In genomic region chr13:95050800-95051620, GRCh38 we compare ENCODE assay signal across 16 cellular contexts.
DNase-seq lines count a peak whose midpoint lies in the region; ATAC-seq and TF ChIP-seq lines count a peak whose summit lies in the region.
"Had no signal": no experiment of that assay in that cellular context is flagged by ENCODE, and none has a peak within 500 bp of the region (broad histone marks: within the 10 kb centered on the region; RNA-seq: fewer than 3 reads in every experiment).

No MANE protein-coding gene starts in this region.

- CTCF ChIA-PET in activated naive CD4-positive, alpha-beta T cell treated with anti-CD3 and anti-CD28 coated beads for 36 hours (lab: Charles Lee), result interaction anchor here (0.6 kb wide), 1 partner anchor 185 kb away, joined by 3 read pairs; no protein-coding TSS in a partner anchor

- H3K27me3 ChIP-seq in uterus (no peaks in the 10 kb centered on the region), gastroesophageal sphincter (no peaks in the 10 kb centered on the region)
- H3K27me3 ChIP-seq: heart left ventricle had no signal

- TF ChIP-seq CTCF in uterus (IDR thresholded peaks at IDR 0.05) (no peak), gastroesophageal sphincter (IDR thresholded peaks at IDR 0.05) (no peak)

- DNase-seq in activated naive CD4-positive, alpha-beta T cell treated with anti-CD3 and anti-CD28 coated beads for 36 hours, result peak; percentile 16
- DNase-seq in activated naive CD4-positive, alpha-beta T cell treated with anti-CD3 and anti-CD28 coated beads, Interleukin-2, amount 50 U/mL, for 16 hours, result no peak
- DNase-seq in stimulated activated naive CD8-positive, alpha-beta T cell treated with anti-CD3 and anti-CD28 coated beads, Interleukin-15, Interleukin-2, amounts not matched to agents 100 U/mL and 50 U/mL, for 24 hours, result no peak
- DNase-seq in uterus (no peak), ureter (ENCODE audit: low spot score) (no peak)
- DNase-seq: activated B cell treated with CpG ODN at 0.5 μM for 24 hours; activated naive CD4-positive, alpha-beta T cell treated with Interleukin-2 at 50 U/mL for 16 hours; central memory CD4-positive, alpha-beta T cell; heart left ventricle; NCI-H2107; stimulated activated CD4-positive, alpha-beta T cell treated with anti-CD3 and anti-CD28 coated beads, Interleukin-4, amount 100 ng/mL, for 1 hour; stimulated activated naive CD4-positive, alpha-beta T cell treated with Interleukin-2 at 50 U/mL for 16 hours had no signal

- H3K9me3 ChIP-seq in uterus, result no peaks in the 10 kb centered on the region
- no peaks in the 10 kb centered on the region for H3K9me3 ChIP-seq in gastroesophageal sphincter
- H3K9me3 ChIP-seq: heart left ventricle had no signal

- ATAC-seq in GM21515 (IDR thresholded peaks at IDR 0.05; ENCODE audit: unreplicated experiment), result peak; percentile 71
- ATAC-seq in HG03432 (IDR thresholded peaks at IDR 0.05; ENCODE audit: unreplicated experiment), result peak; percentile 72
- ATAC-seq in stimulated activated naive CD8-positive, alpha-beta T cell treated with anti-CD3 and anti-CD28 coated beads, Interleukin-15, Interleukin-2, amounts not matched to agents 100 U/mL and 50 U/mL, for 24 hours, result peak; percentile 69
- no peak for ATAC-seq in gastroesophageal sphincter
- ATAC-seq: heart left ventricle, SK-N-SH treated with all-trans-retinoic acid at 6 μM for 48 hours had no signal

- H3K4me1 ChIP-seq in uterus (no peaks in the 10 kb centered on the region), gastroesophageal sphincter (no peaks in the 10 kb centered on the region)
- H3K4me1 ChIP-seq: heart left ventricle had no signal

- peaks cover 20% of the 10 kb centered on the region for H3K4me1 Mint-ChIP-seq in activated naive CD4-positive, alpha-beta T cell treated with anti-CD3 and anti-CD28 coated beads for 36 hours (ENCODE audit: low read depth)
- H3K4me1 Mint-ChIP-seq: activated B cell treated with CpG ODN at 0.5 μM for 24 hours had no signal

- no peak overlapping the region for H3K4me3 ChIP-seq in uterus
- no peak overlapping the region for H3K4me3 ChIP-seq in gastroesophageal sphincter
- H3K4me3 ChIP-seq: heart left ventricle had no signal

- 38 to 50% methylated on average over 1 to 3 of the region's 3 CpGs for WGBS in gastroesophageal sphincter (ENCODE audit: low coverage in 1 of 2), 2 donors

- no peak overlapping the region for H3K4me3 Mint-ChIP-seq in activated naive CD4-positive, alpha-beta T cell treated with anti-CD3 and anti-CD28 coated beads for 36 hours
- H3K4me3 Mint-ChIP-seq: activated B cell treated with CpG ODN at 0.5 μM for 24 hours had no signal

- H3K9me3 Mint-ChIP-seq in activated naive CD4-positive, alpha-beta T cell treated with anti-CD3 and anti-CD28 coated beads for 36 hours, result no peaks in the 10 kb centered on the region
- H3K9me3 Mint-ChIP-seq: activated B cell treated with CpG ODN at 0.5 μM for 24 hours had no signal

- no peak overlapping the region for H3K27ac ChIP-seq in uterus
- no peak overlapping the region for H3K27ac ChIP-seq in gastroesophageal sphincter
- H3K27ac ChIP-seq: heart left ventricle had no signal

- peaks cover 26% of the 10 kb centered on the region for H3K36me3 Mint-ChIP-seq in activated naive CD4-positive, alpha-beta T cell treated with anti-CD3 and anti-CD28 coated beads for 36 hours (ENCODE audit: low read depth)

- H3K27ac Mint-ChIP-seq in activated naive CD4-positive, alpha-beta T cell treated with anti-CD3 and anti-CD28 coated beads for 36 hours, result no peak overlapping the region
- H3K27ac Mint-ChIP-seq: activated B cell treated with CpG ODN at 0.5 μM for 24 hours had no signal

- H3K36me3 ChIP-seq in uterus, result no peaks in the 10 kb centered on the region
- no peaks in the 10 kb centered on the region for H3K36me3 ChIP-seq in gastroesophageal sphincter
- H3K36me3 ChIP-seq: heart left ventricle had no signal

- no peaks in the 10 kb centered on the region for H3K27me3 Mint-ChIP-seq in activated naive CD4-positive, alpha-beta T cell treated with anti-CD3 and anti-CD28 coated beads for 36 hours (ENCODE audit: low read depth)
- H3K27me3 Mint-ChIP-seq: activated B cell treated with CpG ODN at 0.5 μM for 24 hours had no signal

- no peak for TF ChIP-seq EP300 in gastroesophageal sphincter (IDR thresholded peaks at IDR 0.05)

- intact Hi-C loops in activated naive CD4-positive, alpha-beta T cell treated with anti-CD3 and anti-CD28 coated beads for 36 hours (cut with micrococcal nuclease), result loop anchor here (1.0 to 5.0 kb wide), 4 partner anchors 126 to 632 kb away; no protein-coding TSS in a partner anchor
- intact Hi-C loops in uterus (cut with DNase I; ENCODE audit: low total_unique reads), result no loop called here

- TF ChIP-seq POLR2A in uterus (IDR thresholded peaks at IDR 0.05) (no peak), gastroesophageal sphincter (IDR thresholded peaks at IDR 0.05) (no peak)
